In the genomic region with DNA sequence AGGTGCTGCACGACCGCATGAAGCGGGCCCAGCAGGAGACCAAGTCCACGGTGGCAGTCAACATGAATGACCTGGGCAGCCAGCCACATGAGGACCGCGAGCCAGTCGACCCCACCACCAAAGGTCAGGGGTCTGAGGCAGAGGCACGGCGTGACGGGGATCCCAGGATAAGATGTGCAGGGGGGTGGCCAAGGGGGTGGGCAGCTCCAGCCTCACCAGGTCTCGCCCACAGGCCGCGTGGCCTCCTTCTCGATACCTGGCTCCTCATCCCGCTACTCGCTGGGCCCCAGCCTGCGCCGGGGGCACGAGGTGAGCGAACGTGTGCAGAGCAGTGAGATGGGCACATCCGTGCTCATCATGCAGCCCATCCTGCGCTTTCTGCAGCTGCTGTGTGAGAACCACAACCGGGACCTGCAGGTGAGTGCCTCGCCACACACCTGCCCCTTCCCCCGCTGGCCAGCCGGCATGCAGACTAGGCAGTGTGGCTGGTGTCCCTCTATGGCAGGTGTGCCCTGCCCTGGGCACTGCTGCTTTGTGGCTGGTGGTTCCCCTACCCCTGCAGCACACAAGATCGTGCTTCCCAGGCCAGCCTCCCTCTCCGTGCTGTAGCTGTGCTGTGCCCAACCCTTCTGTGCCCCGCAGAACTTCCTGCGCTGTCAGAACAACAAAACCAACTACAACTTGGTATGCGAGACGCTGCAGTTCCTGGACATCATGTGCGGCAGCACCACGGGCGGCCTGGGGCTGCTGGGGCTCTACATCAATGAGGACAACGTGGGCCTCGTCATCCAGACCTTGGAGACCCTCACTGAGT, we compare ENCODE assay signal across 16 cellular contexts. TPM values are rescaled to one million over a fixed set of nuclear protein-coding genes. Genes with fewer than 3 reads are reported as not detected.
DNase-seq lines count a peak whose midpoint lies in the region; ATAC-seq and TF ChIP-seq lines count a peak whose summit lies in the region.
"Had no signal": no experiment of that assay in that cellular context is flagged by ENCODE, and none has a peak within 500 bp of the region (broad histone marks: within the 10 kb centered on the region; RNA-seq: fewer than 3 reads in every experiment).

No MANE protein-coding gene starts in this region.

- H3K27me3 ChIP-seq in osteoblast (ENCODE audit: insufficient read depth, low read length) (no peaks in the 10 kb centered on the region), Peyer's patch (no peaks in the 10 kb centered on the region)
- H3K27me3 ChIP-seq: MG63, SJCRH30 had no signal

- POLR2A ChIA-PET in RWPE1 (lab: Yijun Ruan, JAX; ENCODE audit: low non-redundant PET): no interaction called here

- peaks cover 46% of the 10 kb centered on the region for H3K36me3 Mint-ChIP-seq in effector memory CD8-positive, alpha-beta T cell (ENCODE audit: insufficient read depth)

- TF ChIP-seq POLR2A in Peyer's patch (IDR thresholded peaks at IDR 0.05): no peak

- no peaks in the 10 kb centered on the region for H3K79me2 ChIP-seq in osteoblast (ENCODE audit: insufficient read depth, low read length)

- no peak for TF ChIP-seq CTCF in RWPE1 (conservative IDR thresholded peaks at IDR 0.05; ENCODE audit: low read depth)
- no peak for TF ChIP-seq CTCF in osteoblast (IDR thresholded peaks at IDR 0.05; ENCODE audit: extremely low read depth, low read depth, low read length)
- no peak for TF ChIP-seq CTCF in Peyer's patch (IDR thresholded peaks at IDR 0.05)

- H3K9me3 ChIP-seq in osteoblast (ENCODE audit: low read depth, low read length) (no peaks in the 10 kb centered on the region), Peyer's patch (no peaks in the 10 kb centered on the region)
- H3K9me3 ChIP-seq: MG63, SJCRH30 had no signal

- no peaks in the 10 kb centered on the region for H4K20me1 ChIP-seq in osteoblast (ENCODE audit: insufficient read depth, low read length)

- H3K4me1 ChIP-seq in osteoblast (ENCODE audit: insufficient read depth, low read length): no peaks in the 10 kb centered on the region
- no peaks in the 10 kb centered on the region for H3K4me1 ChIP-seq in Peyer's patch
- H3K4me1 ChIP-seq: SJCRH30 had no signal

- no peak overlapping the region for H3K4me3 ChIP-seq in osteoblast (ENCODE audit: insufficient read depth, low read length)
- H3K4me3 ChIP-seq in Peyer's patch: no peak overlapping the region
- H3K4me3 ChIP-seq: MG63, SJCRH30 had no signal

- H3K4me1 Mint-ChIP-seq in effector memory CD8-positive, alpha-beta T cell (ENCODE audit: low read depth in 2 of 2): peaks cover 5 to 22% of the 10 kb centered on the region in 2 donors
- H3K4me1 Mint-ChIP-seq: B cell had no signal

- H3K4me2 ChIP-seq in osteoblast (ENCODE audit: insufficient read depth, low read length): no peak overlapping the region

- DNase-seq in Right ventricle myocardium inferior (ENCODE audit: missing footprints) (peak; percentile 59), left cardiac atrium (no peak), RWPE1 (ENCODE audit: low spot score) (no peak), osteoblast (ENCODE audit: insufficient read length, low spot score, missing footprints) (peak; percentile 58), 8988T (no peak), GOT3 (lab: John Stamatoyannopoulos, UW) (no peak), Peyer's patch (no peak)
- no peak for DNase-seq in effector memory CD8-positive, alpha-beta T cell
- DNase-seq: CD4-positive, CD25-positive, alpha-beta regulatory T cell; DMS53; MG63; NCI-H1092 treated with DMSO at 0.1 percent for 48 hours; NCI-H2227 treated with DMSO at 0.1 percent for 48 hours; NCI-H524; SJCRH30 had no signal

- no peak overlapping the region for H2AFZ ChIP-seq in osteoblast (ENCODE audit: low read length)

- no peak overlapping the region for H3K4me3 Mint-ChIP-seq in effector memory CD8-positive, alpha-beta T cell
- H3K4me3 Mint-ChIP-seq: B cell; CD4-positive, CD25-positive, alpha-beta regulatory T cell had no signal

- CTCF ChIA-PET in RWPE1 (lab: Yijun Ruan, JAX): interaction anchor here (0.7 kb wide), 1 partner anchor 96 kb away, joined by 3 read pairs; no protein-coding TSS in a partner anchor

- no peaks in the 10 kb centered on the region for H3K27me3 Mint-ChIP-seq in effector memory CD8-positive, alpha-beta T cell
- H3K27me3 Mint-ChIP-seq: B cell; CD4-positive, CD25-positive, alpha-beta regulatory T cell had no signal

- H3K27ac Mint-ChIP-seq in effector memory CD8-positive, alpha-beta T cell: peak overlapping the region; percentile 69 to 91
- H3K27ac Mint-ChIP-seq: CD4-positive, CD25-positive, alpha-beta regulatory T cell had no signal

- H3K27ac ChIP-seq in RWPE1 (peak overlapping the region; percentile 96), osteoblast (ENCODE audit: low read depth, low read length) (no peak overlapping the region), Peyer's patch (no peak overlapping the region)
- H3K27ac ChIP-seq: SJCRH30 had no signal

- no peak for ATAC-seq in Right ventricle myocardium inferior
- ATAC-seq in left cardiac atrium: no peak
- no peak for ATAC-seq in effector memory CD8-positive, alpha-beta T cell (replicated peaks)

- H3K9me3 Mint-ChIP-seq in effector memory CD8-positive, alpha-beta T cell: no peaks in the 10 kb centered on the region
- H3K9me3 Mint-ChIP-seq: CD4-positive, CD25-positive, alpha-beta regulatory T cell had no signal

- intact Hi-C loops in Right ventricle myocardium inferior (cut with DNase I): no loop called here
- intact Hi-C loops in left cardiac atrium (cut with DNase I): loop anchor here in 1 of 2 donors (5.0 kb wide), 1 partner anchor 48 kb away; no protein-coding TSS in a partner anchor

- peaks cover 34% of the 10 kb centered on the region for H3K36me3 ChIP-seq in osteoblast (ENCODE audit: insufficient read depth, low read length)
- H3K36me3 ChIP-seq in Peyer's patch: peaks cover 0 to 98% (median 0%) of the 10 kb centered on the region in 3 donors
- H3K36me3 ChIP-seq: MG63, SJCRH30 had no signal

RNA-seq across cellular contexts. Expression of gene UQCC2, which starts 25.9 kb away (rescaled TPM):
- total RNA-seq in Right ventricle myocardium inferior (215 TPM), left cardiac atrium (100 to 1,000 TPM; 183 to 203 TPM), osteoblast (15.2 and 20.0 TPM in 2 replicates), Peyer's patch (10 to 100 TPM in 1 of 4 donors, 1 to 10 TPM in 3; 4.6 to 19.6 (median 6.9) TPM)

Comparison
In these comparisons a context has a peak if more than half of its experiments do, and no peak if none do; other contexts are left out.
1. DNase-seq: peak in Right ventricle myocardium inferior (single experiment) and osteoblast (single experiment); none in left cardiac atrium (single experiment), RWPE1 (single experiment), effector memory CD8-positive, alpha-beta T cell (0 of 3), 8988T (single experiment), GOT3 (single experiment) and Peyer's patch (0 of 3).